Comparison of ENCODE assay signal across 8 cellular contexts in the genomic region with DNA sequence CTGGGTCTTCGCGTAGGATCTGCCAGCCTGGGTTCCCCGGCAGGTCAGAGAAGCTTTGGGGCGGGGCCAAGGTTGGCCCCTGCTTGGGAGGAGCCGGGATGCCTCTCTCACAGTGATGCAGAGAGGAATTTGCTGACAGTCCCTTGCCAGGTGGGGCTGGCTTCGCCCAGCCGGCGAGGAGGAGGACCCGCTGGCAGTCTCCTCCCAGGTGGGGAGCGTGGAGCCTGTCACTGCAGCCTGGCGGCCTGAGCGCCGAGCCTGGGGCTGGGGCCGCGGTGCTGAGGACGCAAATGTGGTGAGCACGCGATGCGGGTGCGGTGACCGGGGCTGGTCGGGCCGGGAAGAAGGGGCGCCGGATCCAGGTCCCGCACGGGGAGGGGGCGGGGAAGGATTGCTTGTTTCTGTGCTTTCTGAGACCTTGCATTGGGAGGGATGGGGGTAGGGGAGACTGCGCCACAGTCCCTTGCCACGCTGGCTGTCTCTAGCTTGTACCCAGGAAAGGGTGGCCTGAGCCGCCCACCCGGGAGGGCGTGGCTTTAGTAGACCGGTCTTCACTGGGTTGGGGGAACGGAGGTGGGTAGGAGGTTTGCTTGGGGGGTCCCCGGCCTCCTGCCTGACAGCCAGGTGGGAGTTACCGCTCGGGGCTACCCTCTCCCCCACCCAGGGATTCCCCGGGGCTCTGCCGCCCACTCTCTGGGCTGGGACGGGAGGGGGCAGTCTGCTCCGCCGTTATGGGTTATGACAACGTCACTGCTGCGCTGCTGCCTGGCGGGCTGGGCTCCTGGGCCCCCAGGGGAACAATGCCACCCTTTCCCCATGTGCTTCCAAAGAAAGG. TPM values are rescaled to one million over a fixed set of nuclear protein-coding genes. Genes with fewer than 3 reads are reported as not detected.
A peak's percentile ranks its signal among the peaks of the same experiment; 100 is the strongest.
DNase-seq lines count a peak whose midpoint lies in the region; ATAC-seq and TF ChIP-seq lines count a peak whose summit lies in the region.

A gene with protein sequence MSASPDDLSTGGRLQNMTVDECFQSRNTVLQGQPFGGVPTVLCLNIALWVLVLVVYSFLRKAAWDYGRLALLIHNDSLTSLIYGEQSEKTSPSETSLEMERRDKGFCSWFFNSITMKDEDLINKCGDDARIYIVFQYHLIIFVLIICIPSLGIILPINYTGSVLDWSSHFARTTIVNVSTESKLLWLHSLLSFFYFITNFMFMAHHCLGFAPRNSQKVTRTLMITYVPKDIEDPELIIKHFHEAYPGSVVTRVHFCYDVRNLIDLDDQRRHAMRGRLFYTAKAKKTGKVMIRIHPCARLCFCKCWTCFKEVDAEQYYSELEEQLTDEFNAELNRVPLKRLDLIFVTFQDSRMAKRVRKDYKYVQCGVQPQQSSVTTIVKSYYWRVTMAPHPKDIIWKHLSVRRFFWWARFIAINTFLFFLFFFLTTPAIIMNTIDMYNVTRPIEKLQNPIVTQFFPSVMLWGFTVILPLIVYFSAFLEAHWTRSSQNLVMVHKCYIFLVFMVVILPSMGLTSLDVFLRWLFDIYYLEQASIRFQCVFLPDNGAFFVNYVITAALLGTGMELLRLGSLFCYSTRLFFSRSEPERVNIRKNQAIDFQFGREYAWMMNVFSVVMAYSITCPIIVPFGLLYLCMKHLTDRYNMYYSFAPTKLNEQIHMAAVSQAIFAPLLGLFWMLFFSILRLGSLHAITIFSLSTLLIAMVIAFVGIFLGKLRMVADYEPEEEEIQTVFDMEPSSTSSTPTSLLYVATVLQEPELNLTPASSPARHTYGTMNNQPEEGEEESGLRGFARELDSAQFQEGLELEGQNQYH (plus strand): TSS at position 196 of the 835 bp plus-strand sequence. CDS start 37,016 bp downstream, outside the sequence.

- CTCF ChIA-PET in activated naive CD4-positive, alpha-beta T cell treated with anti-CD3 and anti-CD28 coated beads for 36 hours (lab: Charles Lee): no interaction called here

- no peaks in the 10 kb centered on the region for H4K20me1 ChIP-seq in Loucy (ENCODE audit: insufficient read depth, low read length, poor library complexity, severe bottlenecking)

- no peaks in the 10 kb centered on the region for H3K9me3 Mint-ChIP-seq in activated naive CD4-positive, alpha-beta T cell treated with anti-CD3 and anti-CD28 coated beads for 36 hours

- peak within 1 kb of the TSS; percentile 91 for H2AFZ ChIP-seq in Loucy (ENCODE audit: low read length)

- H3K4me1 ChIP-seq in Loucy (ENCODE audit: insufficient read depth, low read length, poor library complexity, severe bottlenecking): peaks cover 11% of the 10 kb centered on the region
- H3K4me1 ChIP-seq in right atrium auricular region: peaks cover 0 to 12% of the 10 kb centered on the region in 2 donors
- H3K4me1 ChIP-seq in sigmoid colon: peaks cover 0 to 12% (median 10%) of the 10 kb centered on the region in 4 donors

- H3K4me3 ChIP-seq in Loucy (ENCODE audit: low read length, poor library complexity, severe bottlenecking) (peak within 1 kb of the TSS; percentile 76), right atrium auricular region (peak within 1 kb of the TSS in 1 of 2 donors; percentile 42), sigmoid colon (peak within 1 kb of the TSS in 3 of 4 donors; percentile 12 to 35 (median 21))

- WGBS in sigmoid colon, 2 donors: 1% methylated on average over 46 of the region's 46 CpGs

- no peak for TF ChIP-seq EP300 in sigmoid colon (IDR thresholded peaks at IDR 0.05)

- no peaks in the 10 kb centered on the region for H3K9me2 ChIP-seq in Loucy (replicated peaks; ENCODE audit: low read depth, low read length)

- no peak for TF ChIP-seq CTCF in Loucy (conservative IDR thresholded peaks at IDR 0.05; ENCODE audit: low read length)
- TF ChIP-seq CTCF in right atrium auricular region (IDR thresholded peaks at IDR 0.05): no peak
- no peak for TF ChIP-seq CTCF in sigmoid colon (IDR thresholded peaks at IDR 0.05)

- H3K9me3 ChIP-seq in Loucy (ENCODE audit: insufficient read depth, low read depth, low read length) (no peaks in the 10 kb centered on the region), right atrium auricular region (no peaks in the 10 kb centered on the region), sigmoid colon (no peaks in the 10 kb centered on the region)

- H3K27ac Mint-ChIP-seq in activated naive CD4-positive, alpha-beta T cell treated with anti-CD3 and anti-CD28 coated beads for 36 hours: no peak within 1 kb of the TSS

- H3K9ac ChIP-seq in Loucy (ENCODE audit: low read depth, low read length, poor library complexity, severe bottlenecking): no peak within 1 kb of the TSS

- DNase-seq in A172 (ENCODE audit: low spot score) (peak; percentile 76), SHP77 (lab: John Stamatoyannopoulos, UW) (peak; percentile 96 to 98), right atrium auricular region (ENCODE audit: low spot score) (peak; percentile 16), sigmoid colon (no peak)
- peak; percentile 67 for DNase-seq in activated naive CD4-positive, alpha-beta T cell treated with anti-CD3 and anti-CD28 coated beads for 36 hours
- DNase-seq in NK-92 treated with Interleukin-12 subunit alpha and Interleukin-12 subunit beta, amount 100 ng/mL, for 24 hours (lab: John Stamatoyannopoulos, UW): no peak

- peak within 1 kb of the TSS; percentile 56 for H3K4me3 Mint-ChIP-seq in activated naive CD4-positive, alpha-beta T cell treated with anti-CD3 and anti-CD28 coated beads for 36 hours

- TF ChIP-seq POLR2A in sigmoid colon (IDR thresholded peaks at IDR 0.05): no peak

- H3K4me1 Mint-ChIP-seq in activated naive CD4-positive, alpha-beta T cell treated with anti-CD3 and anti-CD28 coated beads for 36 hours (ENCODE audit: low read depth): peaks cover 11% of the 10 kb centered on the region

- H3K27me3 ChIP-seq in Loucy (ENCODE audit: insufficient read depth, low read length, poor library complexity, severe bottlenecking) (no peaks in the 10 kb centered on the region), right atrium auricular region (peaks cover 0 to 4% of the 10 kb centered on the region in 2 donors), sigmoid colon (peaks cover 5 to 63% (median 28%) of the 10 kb centered on the region in 3 donors)

- no peaks in the 10 kb centered on the region for H3F3A ChIP-seq in Loucy (ENCODE audit: low read depth)

- H3K4me2 ChIP-seq in Loucy (ENCODE audit: low read depth, low read length, poor library complexity, severe bottlenecking): peak within 1 kb of the TSS; percentile 75

- no peaks in the 10 kb centered on the region for H3K79me2 ChIP-seq in Loucy (ENCODE audit: insufficient read depth, low read length)

- H3K27me3 Mint-ChIP-seq in activated naive CD4-positive, alpha-beta T cell treated with anti-CD3 and anti-CD28 coated beads for 36 hours (ENCODE audit: low read depth): peaks cover 30% of the 10 kb centered on the region

- intact Hi-C loops in activated naive CD4-positive, alpha-beta T cell treated with anti-CD3 and anti-CD28 coated beads for 36 hours (cut with micrococcal nuclease): no loop called here
- intact Hi-C loops in sigmoid colon (cut with DNase I): no loop called here

- H3K27ac ChIP-seq in right atrium auricular region: no peak within 1 kb of the TSS
- H3K27ac ChIP-seq in sigmoid colon: no peak within 1 kb of the TSS

- ATAC-seq in GM19463 (IDR thresholded peaks at IDR 0.05; ENCODE audit: unreplicated experiment): peak; percentile 78

- H3K36me3 ChIP-seq in Loucy (ENCODE audit: insufficient read depth, low read length) (no peaks in the 10 kb centered on the region), right atrium auricular region (no peaks in the 10 kb centered on the region), sigmoid colon (no peaks in the 10 kb centered on the region)

- H3K36me3 Mint-ChIP-seq in activated naive CD4-positive, alpha-beta T cell treated with anti-CD3 and anti-CD28 coated beads for 36 hours (ENCODE audit: low read depth): no peaks in the 10 kb centered on the region

RNA-seq across cellular contexts. Expression of the gene that starts here (rescaled TPM):
- 0.62 and 0.98 TPM in 2 replicates for total RNA-seq in A172 (2014; rRNA removed; shearing (Covaris generic))
- under 1 TPM; 0.31 to 0.72 TPM for total RNA-seq in activated naive CD4-positive, alpha-beta T cell treated with anti-CD3 and anti-CD28 coated beads for 36 hours
- under 1 TPM in 1 of 2 donors, not detected in 1; 0.04 TPM for total RNA-seq in right atrium auricular region
- total RNA-seq in sigmoid colon: 1 to 10 TPM in 3 of 4 donors, under 1 TPM in 1; 0.28 to 2.1 (median 1.2) TPM
- 1 to 10 TPM; 1.8 to 6.5 (median 5.5) TPM for polyA plus RNA-seq in sigmoid colon

Comparison
In these comparisons a context has a peak if more than half of its experiments do, and no peak if none do; other contexts are left out.
1. Peak in DNase-seq in A172; RNA of the gene not detected or under 1 TPM.
2. Peak in DNase-seq in activated naive CD4-positive, alpha-beta T cell treated with anti-CD3 and anti-CD28 coated beads for 36 hours; RNA of the gene not detected or under 1 TPM.
3. Peak in DNase-seq in right atrium auricular region; RNA of the gene not detected or under 1 TPM.
4. DNase-seq: peak in SHP77 (2 of 2); none in sigmoid colon (single experiment) and NK-92 treated with Interleukin-12 subunit alpha and Interleukin-12 subunit beta, amount 100 ng/mL, for 24 hours (single experiment).